ENCODE assay signal across 8 cellular contexts in genomic region chr6:162728177-162728571, GRCh38. TPM values are rescaled to one million over a fixed set of nuclear protein-coding genes. Genes with fewer than 3 reads are reported as not detected.
DNase-seq lines count a peak whose midpoint lies in the region; ATAC-seq and TF ChIP-seq lines count a peak whose summit lies in the region.

No MANE protein-coding gene starts in this region.

- H3K4me3 Mint-ChIP-seq in nephron = peak overlapping the region; percentile 88 to 92 (median 88)

- peaks cover 4% of the 10 kb centered on the region for H3K27me3 Mint-ChIP-seq in nephron (ENCODE audit: low read depth)

- peaks cover 7% of the 10 kb centered on the region for H3K4me1 Mint-ChIP-seq in nephron

- no peak for ATAC-seq in GM18511 (IDR thresholded peaks at IDR 0.05; ENCODE audit: unreplicated experiment)
- no peak for ATAC-seq in GM18909 (IDR thresholded peaks at IDR 0.05; ENCODE audit: poor library complexity, unreplicated experiment)

- H3K9me3 ChIP-seq in AG04450 (ENCODE audit: control insufficient read depth, insufficient read depth, low read length) (no peaks in the 10 kb centered on the region), MG63 (no peaks in the 10 kb centered on the region)

- H3K36me3 Mint-ChIP-seq in nephron (ENCODE audit: low read depth) = no peaks in the 10 kb centered on the region

- H3K27me3 ChIP-seq in AG04450 (ENCODE audit: control insufficient read depth, insufficient read depth, low read length) (no peaks in the 10 kb centered on the region), MG63 (no peaks in the 10 kb centered on the region)

- DNase-seq in AG04450 (ENCODE audit: low read depth, low spot score) (no peak), MG63 (no peak), SIG-M5 treated with dmso at 0.1 percent for 504 hours (lab: John Stamatoyannopoulos, UW; ENCODE audit: unreplicated experiment) (no peak), amniotic stem cell (lab: John Stamatoyannopoulos, UW) (no peak)

- H3K27ac ChIP-seq in AG04450 (ENCODE audit: low read depth, low read length) (no peak overlapping the region), cingulate gyrus (ENCODE audit: low read depth, low read length) (peak overlapping the region; percentile 86)

- no peaks in the 10 kb centered on the region for H3K36me3 ChIP-seq in MG63

- POLR2A ChIA-PET in AG04450 (lab: Yijun Ruan, JAX) = no interaction called here

- H3K9me3 Mint-ChIP-seq in nephron = no peaks in the 10 kb centered on the region

- H3K27ac Mint-ChIP-seq in nephron = peak overlapping the region; percentile 91 to 93 (median 93)

- TF ChIP-seq CTCF in AG04450 (IDR thresholded peaks at IDR 0.05; ENCODE audit: low read depth, low read length) = no peak
- TF ChIP-seq CTCF in nephron (IDR thresholded peaks at IDR 0.05; ENCODE audit: unreplicated experiment in 3 of 3) = no peak

- CTCF ChIA-PET in AG04450 (lab: Charles Lee) = no interaction called here

- H3K4me3 ChIP-seq in AG04450 (ENCODE audit: low read depth, low read length) (peak overlapping the region; percentile 76), MG63 (peak overlapping the region; percentile 75)

RNA-seq across cellular contexts. Expression of gene PACRG, which starts 0.4 kb away (rescaled TPM):
- polyA plus RNA-seq in AG04450 (2011; rRNA removed) = not detected in 2 replicates
- polyA minus RNA-seq in AG04450 (2011; rRNA and poly(A)+ RNA removed) = not detected in 2 replicates
- total RNA-seq in MG63 (2014; rRNA removed; shearing (Covaris generic); ENCODE audit: low replicate concordance) = not detected in 2 replicates

RNA-seq across cellular contexts. Expression of gene PRKN, which starts 0.6 kb away (rescaled TPM):
- polyA plus RNA-seq in AG04450 (2011; rRNA removed) = not detected in 2 replicates
- 0.55 TPM in 1 of 2 replicates, not detected in the other for polyA minus RNA-seq in AG04450 (2011; rRNA and poly(A)+ RNA removed)
- 0.07 TPM in 1 of 2 replicates, not detected in the other for total RNA-seq in MG63 (2014; rRNA removed; shearing (Covaris generic); ENCODE audit: low replicate concordance)
